In genomic region chr15:38074029-38074428, GRCh38 we compare ENCODE assay signal across 1 cellular context.
TF ChIP-seq lines count a peak whose summit lies in the region.

No MANE protein-coding gene starts in this region.

TF ChIP-seq in SK-N-SH treated with all-trans-retinoic acid at 6 μM for 48 hours, 23 proteins besides CTCF, POLR2A, EP300 and RAD21 (continued from another document):
- TF ChIP-seq, protein P1, sequence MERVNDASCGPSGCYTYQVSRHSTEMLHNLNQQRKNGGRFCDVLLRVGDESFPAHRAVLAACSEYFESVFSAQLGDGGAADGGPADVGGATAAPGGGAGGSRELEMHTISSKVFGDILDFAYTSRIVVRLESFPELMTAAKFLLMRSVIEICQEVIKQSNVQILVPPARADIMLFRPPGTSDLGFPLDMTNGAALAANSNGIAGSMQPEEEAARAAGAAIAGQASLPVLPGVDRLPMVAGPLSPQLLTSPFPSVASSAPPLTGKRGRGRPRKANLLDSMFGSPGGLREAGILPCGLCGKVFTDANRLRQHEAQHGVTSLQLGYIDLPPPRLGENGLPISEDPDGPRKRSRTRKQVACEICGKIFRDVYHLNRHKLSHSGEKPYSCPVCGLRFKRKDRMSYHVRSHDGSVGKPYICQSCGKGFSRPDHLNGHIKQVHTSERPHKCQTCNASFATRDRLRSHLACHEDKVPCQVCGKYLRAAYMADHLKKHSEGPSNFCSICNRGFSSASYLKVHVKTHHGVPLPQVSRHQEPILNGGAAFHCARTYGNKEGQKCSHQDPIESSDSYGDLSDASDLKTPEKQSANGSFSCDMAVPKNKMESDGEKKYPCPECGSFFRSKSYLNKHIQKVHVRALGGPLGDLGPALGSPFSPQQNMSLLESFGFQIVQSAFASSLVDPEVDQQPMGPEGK (CRISPR knock-in tag; IDR thresholded peaks at IDR 0.05; ENCODE audit: borderline replicate concordance): no peak
